13 cellular contexts compared by ENCODE assay signal in the genomic region with DNA sequence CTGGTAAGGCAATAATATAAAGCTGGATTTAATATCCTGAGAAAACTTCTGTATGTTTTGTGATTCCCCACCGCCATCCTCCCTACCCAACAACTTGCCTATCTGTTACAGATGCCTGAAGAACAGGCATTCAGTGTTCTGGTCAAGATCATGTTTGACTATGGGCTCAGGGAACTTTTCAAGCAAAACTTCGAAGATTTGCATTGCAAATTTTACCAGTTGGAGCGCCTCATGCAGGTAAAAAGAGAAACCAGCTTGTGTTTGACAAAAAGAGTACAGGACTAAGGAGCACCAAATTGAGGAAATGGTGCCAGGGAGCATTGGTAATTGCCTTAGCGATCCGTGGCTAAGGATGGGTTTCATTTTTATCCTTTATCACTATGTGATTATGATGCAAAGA. TPM values are rescaled to one million over a fixed set of nuclear protein-coding genes. Genes with fewer than 3 reads are reported as not detected.
DNase-seq lines count a peak whose midpoint lies in the region; ATAC-seq and TF ChIP-seq lines count a peak whose summit lies in the region.
"Had no signal": no experiment of that assay in that cellular context is flagged by ENCODE, and none has a peak within 500 bp of the region (broad histone marks: within the 10 kb centered on the region; RNA-seq: fewer than 3 reads in every experiment).

No MANE protein-coding gene starts in this region.

- H3K4me3 ChIP-seq in left ventricle myocardium inferior, result no peak overlapping the region
- H3K4me3 ChIP-seq in coronary artery, result peak overlapping the region; percentile 36
- no peak overlapping the region for H3K4me3 ChIP-seq in aorta (ENCODE audit: low read length in 2 of 2)
- H3K4me3 ChIP-seq: MG63 had no signal

- no peak for ATAC-seq in Right ventricle myocardium inferior
- no peak for ATAC-seq in aorta (ENCODE audit: low FRiP score)
- no peak for ATAC-seq in stimulated activated effector memory CD8-positive, alpha-beta T cell treated with anti-CD3 and anti-CD28 coated beads, Interleukin-12 subunit alpha, Interleukin-12 subunit beta, amount 100 ng/mL, for 72 hours
- no peak for ATAC-seq in HG03045 (IDR thresholded peaks at IDR 0.05; ENCODE audit: unreplicated experiment)

- H3K36me3 ChIP-seq in left ventricle myocardium inferior (peaks cover 36% of the 10 kb centered on the region), aorta (ENCODE audit: control insufficient read depth in 1 of 2, insufficient read depth in 2 of 2, low read length in 1 of 2) (peaks cover 3 to 4% of the 10 kb centered on the region in 2 donors)

- peaks cover 41% of the 10 kb centered on the region for H3K36me3 Mint-ChIP-seq in nephron (ENCODE audit: low read depth)
- H3K36me3 Mint-ChIP-seq in stimulated activated effector memory CD8-positive, alpha-beta T cell treated with anti-CD3 and anti-CD28 coated beads, Interleukin-12 subunit alpha, Interleukin-12 subunit beta, amount 100 ng/mL, for 72 hours, result peaks cover 59% of the 10 kb centered on the region

- no peaks in the 10 kb centered on the region for H3K27me3 ChIP-seq in left ventricle myocardium inferior (ENCODE audit: low read depth)
- no peaks in the 10 kb centered on the region for H3K27me3 ChIP-seq in aorta (ENCODE audit: control insufficient read depth in 1 of 2, insufficient read depth in 2 of 2, low read length in 1 of 2)
- H3K27me3 ChIP-seq: MG63 had no signal

- DNase-seq in left ventricle myocardium inferior, result no peak
- DNase-seq in Right ventricle myocardium inferior (ENCODE audit: missing footprints), result no peak
- no peak for DNase-seq in coronary artery (ENCODE audit: low spot score)
- no peak for DNase-seq in aorta
- no peak for DNase-seq in stimulated activated CD4-positive, alpha-beta T cell treated with anti-CD3 and anti-CD28 coated beads, Interleukin-2, amount 100 ng/mL, for 48 hours
- no peak for DNase-seq in stimulated activated effector memory CD8-positive, alpha-beta T cell treated with anti-CD3 and anti-CD28 coated beads, Interleukin-12 subunit alpha, Interleukin-12 subunit beta, amount 100 ng/mL, for 72 hours (ENCODE audit: low spot score in 2 of 2)
- DNase-seq: activated CD8-positive, alpha-beta memory T cell treated with anti-CD3 and anti-CD28 coated beads, Interleukin-2, amount 50 U/mL, for 48 hours; activated naive CD8-positive, alpha-beta T cell treated with anti-CD3 and anti-CD28 coated beads for 36 hours; MG63; NCI-H2107; NK-92 treated with Interleukin-12 subunit alpha and Interleukin-12 subunit beta, amount 100 ng/mL, for 24 hours had no signal

- peak overlapping the region; percentile 49 to 68 (median 63) for H3K27ac Mint-ChIP-seq in nephron
- no peak overlapping the region for H3K27ac Mint-ChIP-seq in stimulated activated effector memory CD8-positive, alpha-beta T cell treated with anti-CD3 and anti-CD28 coated beads, Interleukin-12 subunit alpha, Interleukin-12 subunit beta, amount 100 ng/mL, for 72 hours
- H3K27ac Mint-ChIP-seq: activated naive CD8-positive, alpha-beta T cell treated with anti-CD3 and anti-CD28 coated beads for 36 hours had no signal

- H3K27me3 Mint-ChIP-seq in nephron (ENCODE audit: low read depth), result no peaks in the 10 kb centered on the region
- H3K27me3 Mint-ChIP-seq: activated naive CD8-positive, alpha-beta T cell treated with anti-CD3 and anti-CD28 coated beads for 36 hours had no signal

- no peaks in the 10 kb centered on the region for H3K9me3 ChIP-seq in left ventricle myocardium inferior (replicated peaks)
- H3K9me3 ChIP-seq in aorta (ENCODE audit: control insufficient read depth, low read length), result no peaks in the 10 kb centered on the region
- H3K9me3 ChIP-seq: MG63 had no signal

- intact Hi-C loops in left ventricle myocardium inferior (cut with micrococcal nuclease) (no loop called here), Right ventricle myocardium inferior (cut with DNase I) (no loop called here), aorta (cut with DNase I) (loop anchor here (5.0 kb wide), 1 partner anchor 36 kb away; no protein-coding TSS in a partner anchor)

- whole genome bisulfite sequencing in aorta, 2 donors, result 58 to 61% methylated on average over 5 of the region's 5 CpGs

- peaks cover 33% of the 10 kb centered on the region for H3K4me1 ChIP-seq in left ventricle myocardium inferior
- H3K4me1 ChIP-seq in aorta (ENCODE audit: control insufficient read depth in 1 of 2, insufficient read depth in 2 of 2, low read length in 2 of 2), result peaks cover 6 to 14% of the 10 kb centered on the region in 2 donors

- peak overlapping the region; percentile 39 for H3K27ac ChIP-seq in left ventricle myocardium inferior (replicated peaks)
- H3K27ac ChIP-seq in coronary artery, result peak overlapping the region; percentile 57 to 81
- H3K27ac ChIP-seq in aorta (ENCODE audit: low read depth in 1 of 2, low read length in 2 of 2), result peak overlapping the region; percentile 55 to 82

- H3K4me1 Mint-ChIP-seq in nephron, result peaks cover 34% of the 10 kb centered on the region
- peaks cover 18% of the 10 kb centered on the region for H3K4me1 Mint-ChIP-seq in stimulated activated effector memory CD8-positive, alpha-beta T cell treated with anti-CD3 and anti-CD28 coated beads, Interleukin-12 subunit alpha, Interleukin-12 subunit beta, amount 100 ng/mL, for 72 hours
- H3K4me1 Mint-ChIP-seq: activated naive CD8-positive, alpha-beta T cell treated with anti-CD3 and anti-CD28 coated beads for 36 hours had no signal

- H3K9me3 Mint-ChIP-seq in nephron, result no peaks in the 10 kb centered on the region
- H3K9me3 Mint-ChIP-seq in stimulated activated effector memory CD8-positive, alpha-beta T cell treated with anti-CD3 and anti-CD28 coated beads, Interleukin-12 subunit alpha, Interleukin-12 subunit beta, amount 100 ng/mL, for 72 hours, result no peaks in the 10 kb centered on the region
- H3K9me3 Mint-ChIP-seq: activated naive CD8-positive, alpha-beta T cell treated with anti-CD3 and anti-CD28 coated beads for 36 hours had no signal

- no peak for TF ChIP-seq CTCF in left ventricle myocardium inferior (IDR thresholded peaks at IDR 0.05; ENCODE audit: borderline replicate concordance)
- TF ChIP-seq CTCF in coronary artery (IDR thresholded peaks at IDR 0.05), result no peak
- TF ChIP-seq CTCF in nephron (IDR thresholded peaks at IDR 0.05; ENCODE audit: unreplicated experiment in 3 of 3), result no peak

- no peak overlapping the region for H3K4me3 Mint-ChIP-seq in nephron
- H3K4me3 Mint-ChIP-seq in stimulated activated effector memory CD8-positive, alpha-beta T cell treated with anti-CD3 and anti-CD28 coated beads, Interleukin-12 subunit alpha, Interleukin-12 subunit beta, amount 100 ng/mL, for 72 hours, result no peak overlapping the region
- H3K4me3 Mint-ChIP-seq: activated naive CD8-positive, alpha-beta T cell treated with anti-CD3 and anti-CD28 coated beads for 36 hours had no signal

RNA-seq across cellular contexts. Expression of a gene that starts 40.0 kb away (rescaled TPM):
- 0.58 TPM for total RNA-seq in left ventricle myocardium inferior
- total RNA-seq in Right ventricle myocardium inferior, result 0.49 TPM
- 10 to 100 TPM in 1 of 2 donors, 1 to 10 TPM in 1; 8.8 to 13.9 TPM for total RNA-seq in aorta
- polyA plus RNA-seq in aorta, result 1 to 10 TPM in 1 of 2 donors, under 1 TPM in 1; 0.50 to 3.8 TPM

Comparison
In these comparisons a context has a peak if more than half of its experiments do, and no peak if none do; other contexts are left out.
1. intact Hi-C loops: an anchor here in aorta (5.0 kb wide); none called in left ventricle myocardium inferior and Right ventricle myocardium inferior.